In the genomic region with DNA sequence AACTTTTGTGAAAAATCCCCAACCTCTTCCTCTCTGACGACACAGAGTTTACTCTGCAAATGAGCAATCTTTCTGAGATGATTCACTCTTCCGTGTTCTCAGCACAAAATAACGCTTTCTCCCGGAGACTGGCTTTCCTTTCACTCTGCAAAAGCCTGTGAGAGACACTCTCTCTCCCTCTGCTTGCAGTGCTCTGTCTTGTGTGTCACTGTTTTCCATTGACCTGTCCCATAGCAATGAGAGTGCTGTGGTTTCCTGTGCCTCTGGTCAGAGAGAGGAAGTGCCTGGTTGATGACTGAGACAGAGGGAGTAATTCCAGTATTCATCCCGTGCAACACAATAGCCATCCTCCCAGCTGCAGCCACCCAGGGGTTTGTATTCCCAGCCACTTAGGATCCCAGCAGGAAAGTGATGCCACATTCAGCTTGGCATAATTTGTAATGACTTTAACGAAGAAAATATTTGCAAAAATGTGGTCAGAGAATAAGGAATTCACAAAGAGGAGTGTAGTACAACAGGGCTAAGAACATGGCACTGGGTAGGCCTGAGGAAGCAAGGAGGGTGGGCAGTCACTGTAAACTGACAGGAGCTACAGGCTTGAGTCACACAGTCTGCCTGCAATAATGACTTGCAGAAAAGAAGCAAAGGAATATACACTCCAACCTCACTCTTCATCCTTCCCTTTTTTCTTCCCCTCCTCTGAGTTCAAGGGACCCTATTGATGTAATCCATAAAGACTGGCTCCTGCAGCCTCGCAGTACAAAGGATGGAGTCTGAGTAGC, we compare ENCODE assay signal across 9 cellular contexts.
DNase-seq lines count a peak whose midpoint lies in the region; ATAC-seq and TF ChIP-seq lines count a peak whose summit lies in the region.
"Had no signal": no experiment of that assay in that cellular context is flagged by ENCODE, and none has a peak within 500 bp of the region (broad histone marks: within the 10 kb centered on the region; RNA-seq: fewer than 3 reads in every experiment).

No MANE protein-coding gene starts in this region.

- DNase-seq in AG04450 (ENCODE audit: low read depth, low spot score): peak; percentile 83
- DNase-seq in NOMO-1 treated with DMSO at 0.1 percent for 48 hours (lab: John Stamatoyannopoulos, UW; ENCODE audit: unreplicated experiment): peak; percentile 75
- DNase-seq in chondrocyte (ENCODE audit: low spot score): no peak
- peak; percentile 97 for DNase-seq in myocyte (ENCODE audit: low read depth)
- DNase-seq in NCI-H146 treated with DMSO at 0.1 percent for 48 hours (lab: John Stamatoyannopoulos, UW; ENCODE audit: unreplicated experiment): no peak
- DNase-seq in HuH-7.5 (ENCODE audit: low spot score): no peak

- H3K4me3 Mint-ChIP-seq in chondrocyte (ENCODE audit: unreplicated experiment): peak overlapping the region; percentile 71
- H3K4me3 Mint-ChIP-seq: IgD-negative memory B cell had no signal

- H3K4me1 Mint-ChIP-seq in chondrocyte (ENCODE audit: low read depth): peaks cover 39% of the 10 kb centered on the region

- peak overlapping the region; percentile 97 for H3K27ac ChIP-seq in AG04450 (ENCODE audit: low read depth, low read length)

- H3K9me3 Mint-ChIP-seq in chondrocyte (ENCODE audit: low read depth): no peaks in the 10 kb centered on the region

- H3K27ac Mint-ChIP-seq in chondrocyte (ENCODE audit: unreplicated experiment): peak overlapping the region; percentile 98

- ATAC-seq in GM18517 (IDR thresholded peaks at IDR 0.05; ENCODE audit: unreplicated experiment) (peak; percentile 77), HG02884 (IDR thresholded peaks at IDR 0.05; ENCODE audit: unreplicated experiment) (peak; percentile 84)

- no peaks in the 10 kb centered on the region for H3K27me3 Mint-ChIP-seq in chondrocyte (ENCODE audit: low read depth)
- H3K27me3 Mint-ChIP-seq: IgD-negative memory B cell had no signal

- no peaks in the 10 kb centered on the region for H3K27me3 ChIP-seq in AG04450 (ENCODE audit: control insufficient read depth, insufficient read depth, low read length)

- POLR2A ChIA-PET in AG04450 (lab: Yijun Ruan, JAX): interaction anchor here (0.9 to 3.4 kb wide), 4 partner anchors 145 to 460 kb away, joined by 3 to 16 read pairs (median 6); no protein-coding TSS in a partner anchor

- TF ChIP-seq CTCF in AG04450 (IDR thresholded peaks at IDR 0.05; ENCODE audit: low read depth, low read length): no peak
- no peak for TF ChIP-seq CTCF in chondrocyte (IDR thresholded peaks at IDR 0.05)

- no peaks in the 10 kb centered on the region for H3K36me3 Mint-ChIP-seq in chondrocyte (ENCODE audit: low read depth)
- H3K36me3 Mint-ChIP-seq: IgD-negative memory B cell had no signal

- H3K4me3 ChIP-seq in AG04450 (ENCODE audit: low read depth, low read length): peak overlapping the region; percentile 50

- H3K9me3 ChIP-seq in AG04450 (ENCODE audit: control insufficient read depth, insufficient read depth, low read length): no peaks in the 10 kb centered on the region

- CTCF ChIA-PET in AG04450 (lab: Charles Lee): interaction anchor here (0.6 to 1.9 kb wide), 3 partner anchors 9 to 462 kb away, joined by 3 to 4 read pairs (median 3); no protein-coding TSS in a partner anchor

Comparison
In these comparisons a context has a peak if more than half of its experiments do, and no peak if none do; other contexts are left out.
1. DNase-seq: peak in AG04450 (single experiment), NOMO-1 treated with DMSO at 0.1 percent for 48 hours (single experiment) and myocyte (single experiment); none in chondrocyte (single experiment), NCI-H146 treated with DMSO at 0.1 percent for 48 hours (single experiment) and HuH-7.5 (single experiment).